24 cellular contexts compared by ENCODE assay signal in genomic region chr10:44897049-44897448, GRCh38. TPM values are rescaled to one million over a fixed set of nuclear protein-coding genes. Genes with fewer than 3 reads are reported as not detected.
DNase-seq lines count a peak whose midpoint lies in the region; TF ChIP-seq lines count a peak whose summit lies in the region.
"Had no signal": no experiment of that assay in that cellular context is flagged by ENCODE, and none has a peak within 500 bp of the region (broad histone marks: within the 10 kb centered on the region; RNA-seq: fewer than 3 reads in every experiment).

No MANE protein-coding gene starts in this region.

- dilution Hi-C loops in mammary epithelial cell (cut with HindIII; ENCODE audit: low sequenced_read_pairs), result no loop called here

- H3K4me1 ChIP-seq in mammary epithelial cell (ENCODE audit: insufficient read depth, low read length) (no peaks in the 10 kb centered on the region), breast epithelium (no peaks in the 10 kb centered on the region), KMS-11 (ENCODE audit: low read depth, poor library complexity, severe bottlenecking) (peaks cover 92% of the 10 kb centered on the region)

- no peak overlapping the region for H3K4me3 ChIP-seq in mammary epithelial cell (replicated peaks in 1 of 3; ENCODE audit: insufficient read depth in 1 of 3, low read depth in 2 of 3, low read length in 3 of 3)
- no peak overlapping the region for H3K4me3 ChIP-seq in breast epithelium
- no peak overlapping the region for H3K4me3 ChIP-seq in KMS-11 (IDR thresholded peaks at IDR 0.05; ENCODE audit: insufficient read depth, low read depth, low read length)

- H3K4me3 Mint-ChIP-seq in activated naive CD8-positive, alpha-beta T cell treated with anti-CD3 and anti-CD28 coated beads for 36 hours, result no peak overlapping the region
- H3K4me3 Mint-ChIP-seq in activated T-cell treated with anti-CD3 and anti-CD28 coated beads, Interleukin-2, amount 50 U/mL, for 24 hours, result no peak overlapping the region
- H3K4me3 Mint-ChIP-seq: CD4-positive, alpha-beta T cell had no signal

- H3K27me3 ChIP-seq in mammary epithelial cell (ENCODE audit: insufficient read depth, low read length), result no peaks in the 10 kb centered on the region
- no peaks in the 10 kb centered on the region for H3K27me3 ChIP-seq in breast epithelium
- no peaks in the 10 kb centered on the region for H3K27me3 ChIP-seq in KMS-11 (ENCODE audit: insufficient read depth, low read depth)

- H3K9me3 ChIP-seq in mammary epithelial cell (replicated peaks; ENCODE audit: insufficient read depth, low read length) (no peaks in the 10 kb centered on the region), breast epithelium (no peaks in the 10 kb centered on the region)

- no peak for TF ChIP-seq CTCF in mammary epithelial cell (conservative IDR thresholded peaks at IDR 0.05 in 1 of 2, IDR thresholded peaks at IDR 0.05 in 1 of 2; ENCODE audit: extremely low read depth in 1 of 2, insufficient read depth in 1 of 2, low read depth in 1 of 2, low read length in 2 of 2)
- TF ChIP-seq CTCF in breast epithelium (IDR thresholded peaks at IDR 0.05), result no peak
- no peak for TF ChIP-seq CTCF in KMS-11 (conservative IDR thresholded peaks at IDR 0.05; ENCODE audit: low read depth, low read length)

- no peaks in the 10 kb centered on the region for H3K4me1 Mint-ChIP-seq in activated naive CD8-positive, alpha-beta T cell treated with anti-CD3 and anti-CD28 coated beads for 36 hours
- no peaks in the 10 kb centered on the region for H3K4me1 Mint-ChIP-seq in activated T-cell treated with anti-CD3 and anti-CD28 coated beads, Interleukin-2, amount 50 U/mL, for 24 hours (ENCODE audit: low read depth)

- H3K4me2 ChIP-seq in mammary epithelial cell (ENCODE audit: insufficient read depth, low read depth, low read length) (no peak overlapping the region), KMS-11 (peak overlapping the region; percentile 95)

- TF ChIP-seq POLR2A in breast epithelium (IDR thresholded peaks at IDR 0.05) (no peak), erythroblast (IDR thresholded peaks at IDR 0.05; ENCODE audit: low read length) (no peak)

- no peaks in the 10 kb centered on the region for H3K36me3 ChIP-seq in mammary epithelial cell (ENCODE audit: insufficient read depth, low read length)
- H3K36me3 ChIP-seq in breast epithelium, result no peaks in the 10 kb centered on the region
- no peaks in the 10 kb centered on the region for H3K36me3 ChIP-seq in KMS-11 (ENCODE audit: insufficient read depth)

- H3K27me3 Mint-ChIP-seq in activated naive CD8-positive, alpha-beta T cell treated with anti-CD3 and anti-CD28 coated beads for 36 hours, result no peaks in the 10 kb centered on the region
- H3K27me3 Mint-ChIP-seq in activated T-cell treated with anti-CD3 and anti-CD28 coated beads, Interleukin-2, amount 50 U/mL, for 24 hours, result no peaks in the 10 kb centered on the region
- H3K27me3 Mint-ChIP-seq: CD4-positive, alpha-beta T cell had no signal

- DNase-seq in mammary epithelial cell (peak; percentile 3), breast epithelium (ENCODE audit: low spot score in 2 of 2) (no peak), RPMI7951 (ENCODE audit: low read depth) (peak; percentile 13), erythroblast (lab: John Stamatoyannopoulos, UW) (peak; percentile 15 to 30), activated gamma-delta T cell treated with Interleukin-2 at 50 U/mL for 16 hours (no peak)
- DNase-seq in activated naive CD8-positive, alpha-beta T cell treated with anti-CD3 and anti-CD28 coated beads for 36 hours, result no peak
- DNase-seq in activated T-cell treated with anti-CD3 and anti-CD28 coated beads, Interleukin-2, amount 50 U/mL, for 24 hours, result no peak
- DNase-seq: CD4-positive, alpha-beta T cell; DMS53; GOT3; HCEC 1CT; NCI-H1105 treated with DMSO at 0.1 percent for 48 hours; NCI-H146; NCI-H2029 treated with DMSO at 0.1 percent for 48 hours; NCI-H2227 treated with DMSO at 0.1 percent for 48 hours; NCI-H526 treated with DMSO at 0.1 percent for 48 hours had no signal

- H3K9ac ChIP-seq in mammary epithelial cell (ENCODE audit: insufficient read depth, low read length) (no peak overlapping the region), KMS-11 (peak overlapping the region; percentile 91)

- no peaks in the 10 kb centered on the region for H3K36me3 Mint-ChIP-seq in activated naive CD8-positive, alpha-beta T cell treated with anti-CD3 and anti-CD28 coated beads for 36 hours
- H3K36me3 Mint-ChIP-seq in activated T-cell treated with anti-CD3 and anti-CD28 coated beads, Interleukin-2, amount 50 U/mL, for 24 hours (ENCODE audit: low read depth), result no peaks in the 10 kb centered on the region

- no peaks in the 10 kb centered on the region for H4K20me1 ChIP-seq in mammary epithelial cell (ENCODE audit: insufficient read depth, low read length)
- H4K20me1 ChIP-seq in KMS-11 (ENCODE audit: insufficient read depth), result no peaks in the 10 kb centered on the region

- no peak overlapping the region for H3K27ac Mint-ChIP-seq in activated naive CD8-positive, alpha-beta T cell treated with anti-CD3 and anti-CD28 coated beads for 36 hours
- no peak overlapping the region for H3K27ac Mint-ChIP-seq in activated T-cell treated with anti-CD3 and anti-CD28 coated beads, Interleukin-2, amount 50 U/mL, for 24 hours
- H3K27ac Mint-ChIP-seq: CD4-positive, alpha-beta T cell had no signal

- in situ Hi-C loops in mammary epithelial cell (cut with MboI; ENCODE audit: low sequenced_read_pairs in 2 of 2), result no loop called here

- no peak overlapping the region for H3K27ac ChIP-seq in mammary epithelial cell (ENCODE audit: insufficient read depth, low read depth, low read length)
- no peak overlapping the region for H3K27ac ChIP-seq in breast epithelium
- peak overlapping the region; percentile 100 for H3K27ac ChIP-seq in KMS-11
- H3K27ac ChIP-seq: 22Rv1 had no signal

- no peaks in the 10 kb centered on the region for H3K9me3 Mint-ChIP-seq in activated naive CD8-positive, alpha-beta T cell treated with anti-CD3 and anti-CD28 coated beads for 36 hours
- H3K9me3 Mint-ChIP-seq in activated T-cell treated with anti-CD3 and anti-CD28 coated beads, Interleukin-2, amount 50 U/mL, for 24 hours, result no peaks in the 10 kb centered on the region
- H3K9me3 Mint-ChIP-seq: CD4-positive, alpha-beta T cell had no signal

- H2AFZ ChIP-seq in mammary epithelial cell (ENCODE audit: low read depth, low read length) (no peak overlapping the region), KMS-11 (ENCODE audit: low read depth) (no peak overlapping the region)

- BruUV-seq in mammary epithelial cell (replicated peaks; lab: Mats Ljungman, UMichigan), result no TSS peak

- intact Hi-C loops in mammary epithelial cell (cut with micrococcal nuclease), result no loop called here
- intact Hi-C loops in breast epithelium (cut with DNase I; ENCODE audit: low total_unique reads), result no loop called here

- H3K79me2 ChIP-seq in mammary epithelial cell (ENCODE audit: insufficient read depth, low read length) (no peaks in the 10 kb centered on the region), KMS-11 (ENCODE audit: insufficient read depth, low read depth) (no peaks in the 10 kb centered on the region)

- CTCF ChIA-PET in mammary epithelial cell (lab: Charles Lee; ENCODE audit: low non-redundant PET), result no interaction called here

- 79% methylated on average over 7 of the region's 7 CpGs for WGBS in mammary epithelial cell (ENCODE audit: low coverage, missing lambda C conversion rate)

RNA-seq across cellular contexts. Expression of gene TMEM72, which starts 14.1 kb away (rescaled TPM):
- total RNA-seq in mammary epithelial cell (not detected), breast epithelium (not detected)
- not detected for polyA plus RNA-seq in mammary epithelial cell
- not detected for polyA minus RNA-seq in mammary epithelial cell
- total RNA-seq in RPMI7951 (2014; rRNA removed; shearing (Covaris generic)), result not detected in 2 replicates
- total RNA-seq in activated naive CD8-positive, alpha-beta T cell treated with anti-CD3 and anti-CD28 coated beads for 36 hours, result not detected
- total RNA-seq: CD4-positive, alpha-beta T cell; Daoy; G401; LHCN-M2; MCF 10A; NCI-H460 had no signal
- polyA plus RNA-seq: BJ had no signal

Comparison
In these comparisons a context has a peak if more than half of its experiments do, and no peak if none do; other contexts are left out.
1. DNase-seq: peak in mammary epithelial cell (single experiment), RPMI7951 (single experiment) and erythroblast (2 of 2); none in breast epithelium (0 of 2), activated gamma-delta T cell treated with Interleukin-2 at 50 U/mL for 16 hours (single experiment), activated naive CD8-positive, alpha-beta T cell treated with anti-CD3 and anti-CD28 coated beads for 36 hours (single experiment) and activated T-cell treated with anti-CD3 and anti-CD28 coated beads, Interleukin-2, amount 50 U/mL, for 24 hours (single experiment).